Comparison of ENCODE assay signal across 13 cellular contexts in genomic region chr4:48360285-48360965, GRCh38. TPM values are rescaled to one million over a fixed set of nuclear protein-coding genes. Genes with fewer than 3 reads are reported as not detected.
A peak's percentile ranks its signal among the peaks of the same experiment; 100 is the strongest.
DNase-seq lines count a peak whose midpoint lies in the region; ATAC-seq and TF ChIP-seq lines count a peak whose summit lies in the region.
"Had no signal": no experiment of that assay in that cellular context is flagged by ENCODE, and none has a peak within 500 bp of the region (broad histone marks: within the 10 kb centered on the region; RNA-seq: fewer than 3 reads in every experiment).

No MANE protein-coding gene starts in this region.

- H3K27ac ChIP-seq in thyroid gland: no peak overlapping the region
- H3K27ac ChIP-seq: transverse colon, WERI-Rb-1 had no signal

- no peaks in the 10 kb centered on the region for H3K9me3 Mint-ChIP-seq in mesothelial cell of epicardium

- no peak for TF ChIP-seq POLR2A in thyroid gland (IDR thresholded peaks at IDR 0.05)

- no peaks in the 10 kb centered on the region for H3K27me3 ChIP-seq in thyroid gland
- H3K27me3 ChIP-seq: transverse colon had no signal

- H3K27me3 Mint-ChIP-seq in mesothelial cell of epicardium (ENCODE audit: low read depth): no peaks in the 10 kb centered on the region

- H3K4me3 ChIP-seq in AG10803 (ENCODE audit: low read length) (no peak overlapping the region), thyroid gland (replicated peaks in 1 of 3) (no peak overlapping the region)
- H3K4me3 ChIP-seq: GM23338, transverse colon had no signal

- 61 to 65% methylated on average over 4 of the region's 4 CpGs for WGBS in thyroid gland, 2 donors

- no peaks in the 10 kb centered on the region for H3K9me3 ChIP-seq in thyroid gland
- H3K9me3 ChIP-seq: transverse colon had no signal

- H3K4me3 Mint-ChIP-seq in mesothelial cell of epicardium: no peak overlapping the region
- H3K4me3 Mint-ChIP-seq: GM23338 had no signal

- peaks cover 7% of the 10 kb centered on the region for H3K36me3 Mint-ChIP-seq in mesothelial cell of epicardium

- H3K4me1 Mint-ChIP-seq in mesothelial cell of epicardium: peaks cover 19% of the 10 kb centered on the region

- H3K36me3 ChIP-seq in thyroid gland: no peaks in the 10 kb centered on the region
- H3K36me3 ChIP-seq: transverse colon, WERI-Rb-1 had no signal

- no peak for ATAC-seq in GM18520 (IDR thresholded peaks at IDR 0.05; ENCODE audit: unreplicated experiment)
- ATAC-seq: GM23338, right cardiac atrium had no signal

- intact Hi-C loops in thyroid gland (cut with DNase I): no loop called here

- H3K27ac Mint-ChIP-seq in mesothelial cell of epicardium: peak overlapping the region; percentile 80

- TF ChIP-seq CTCF in AG10803 (conservative IDR thresholded peaks at IDR 0.05; ENCODE audit: low read length) (no peak), mesothelial cell of epicardium (IDR thresholded peaks at IDR 0.05; ENCODE audit: unreplicated experiment) (no peak), thyroid gland (IDR thresholded peaks at IDR 0.05) (no peak)

- DNase-seq in AG10803 (ENCODE audit: low read depth) (peak; percentile 79), NCI-H226 (peak; percentile 30), dermis blood vessel endothelial cell (peak; percentile 13), mesothelial cell of epicardium (ENCODE audit: low spot score in 2 of 2, unreplicated experiment in 2 of 2) (no peak), thyroid gland (no peak), NCI-H82 treated with DMSO at 0.1 percent for 48 hours (lab: John Stamatoyannopoulos, UW; ENCODE audit: unreplicated experiment) (no peak), NCI-H2081 treated with DMSO at 0.1 percent for 48 hours (lab: John Stamatoyannopoulos, UW) (no peak)
- DNase-seq: NCI-H2107, right cardiac atrium, transverse colon, WERI-Rb-1 had no signal

- H3K4me1 ChIP-seq in thyroid gland: peaks cover 0 to 22% of the 10 kb centered on the region in 2 donors

RNA-seq across cellular contexts. Expression of gene SLAIN2, which starts 19.1 kb away (rescaled TPM):
- 19.9 and 22.7 TPM in 2 replicates for total RNA-seq in dermis blood vessel endothelial cell
- 60.1 to 77.1 TPM (median 62.9 TPM) in 3 replicates for total RNA-seq in mesothelial cell of epicardium
- total RNA-seq in thyroid gland: 100 to 1,000 TPM in 1 of 4 donors, 10 to 100 TPM in 3; 40.8 to 191 (median 82.5) TPM

Comparison
In these comparisons a context has a peak if more than half of its experiments do, and no peak if none do; other contexts are left out.
1. DNase-seq: peak in AG10803 (single experiment), NCI-H226 (single experiment) and dermis blood vessel endothelial cell (single experiment); none in mesothelial cell of epicardium (0 of 2), thyroid gland (0 of 2), NCI-H82 treated with DMSO at 0.1 percent for 48 hours (single experiment) and NCI-H2081 treated with DMSO at 0.1 percent for 48 hours (single experiment).